Comparison of ENCODE assay signal across 2 cellular contexts in the genomic region with DNA sequence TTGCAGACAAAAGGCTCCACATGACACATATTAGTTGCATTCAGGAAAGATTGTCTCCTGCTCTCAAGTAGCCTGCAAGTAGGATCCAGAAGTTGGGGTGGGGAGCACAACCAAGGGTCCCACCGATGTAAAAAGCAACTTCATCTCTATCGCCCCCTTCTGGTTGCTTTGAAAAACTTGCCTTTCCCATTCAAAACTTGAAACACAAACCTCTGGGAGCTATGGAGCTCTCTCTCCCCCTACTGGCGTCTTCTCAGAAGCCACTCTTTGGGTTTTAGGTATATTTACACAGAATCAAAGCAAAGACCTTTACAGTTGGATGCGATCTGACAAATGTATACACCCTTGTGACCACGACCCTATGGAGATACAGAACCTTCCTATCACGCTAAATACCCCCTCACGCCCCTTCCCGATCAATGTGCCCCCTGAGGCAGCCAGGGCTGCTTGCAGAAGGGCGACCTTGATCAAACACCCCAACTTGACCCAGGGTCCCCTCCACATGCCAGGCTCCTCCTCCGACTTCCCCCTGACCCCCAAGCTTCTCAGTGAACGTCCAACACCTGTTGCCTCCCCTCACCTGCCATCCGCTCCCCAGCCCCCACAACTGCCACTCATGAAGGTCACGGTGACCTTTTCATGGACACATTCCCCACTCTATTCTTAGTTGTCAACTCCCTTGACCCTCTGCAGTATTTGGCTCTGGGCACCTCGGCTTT.
A peak's percentile ranks its signal among the peaks of the same experiment; 100 is the strongest.
TF ChIP-seq lines count a peak whose summit lies in the region.

No MANE protein-coding gene starts in this region.

TF ChIP-seq in HCT116, 20 proteins besides CTCF, POLR2A, EP300 and RAD21:
- TF ChIP-seq YY1 (IDR thresholded peaks at IDR 0.05; ENCODE audit: extremely low read depth, insufficient replicate concordance, low read depth, low read length), result peak; percentile 17
- no peak for TF ChIP-seq JUND (IDR thresholded peaks at IDR 0.05)
- no peak for TF ChIP-seq FOSL1 (IDR thresholded peaks at IDR 0.05; ENCODE audit: low read depth)
- TF ChIP-seq CEBPB (IDR thresholded peaks at IDR 0.05; ENCODE audit: low read depth), result no peak
- TF ChIP-seq CBX3 (IDR thresholded peaks at IDR 0.05; ENCODE audit: low read depth), result no peak; the same call in 1 of the 2 replicates
- TF ChIP-seq, protein P1, sequence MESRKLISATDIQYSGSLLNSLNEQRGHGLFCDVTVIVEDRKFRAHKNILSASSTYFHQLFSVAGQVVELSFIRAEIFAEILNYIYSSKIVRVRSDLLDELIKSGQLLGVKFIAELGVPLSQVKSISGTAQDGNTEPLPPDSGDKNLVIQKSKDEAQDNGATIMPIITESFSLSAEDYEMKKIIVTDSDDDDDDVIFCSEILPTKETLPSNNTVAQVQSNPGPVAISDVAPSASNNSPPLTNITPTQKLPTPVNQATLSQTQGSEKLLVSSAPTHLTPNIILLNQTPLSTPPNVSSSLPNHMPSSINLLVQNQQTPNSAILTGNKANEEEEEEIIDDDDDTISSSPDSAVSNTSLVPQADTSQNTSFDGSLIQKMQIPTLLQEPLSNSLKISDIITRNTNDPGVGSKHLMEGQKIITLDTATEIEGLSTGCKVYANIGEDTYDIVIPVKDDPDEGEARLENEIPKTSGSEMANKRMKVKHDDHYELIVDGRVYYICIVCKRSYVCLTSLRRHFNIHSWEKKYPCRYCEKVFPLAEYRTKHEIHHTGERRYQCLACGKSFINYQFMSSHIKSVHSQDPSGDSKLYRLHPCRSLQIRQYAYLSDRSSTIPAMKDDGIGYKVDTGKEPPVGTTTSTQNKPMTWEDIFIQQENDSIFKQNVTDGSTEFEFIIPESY (IDR thresholded peaks at IDR 0.05; ENCODE audit: extremely low read depth, insufficient replicate concordance, low read length), result no peak
- TF ChIP-seq EZH2phosphoT487 (IDR thresholded peaks at IDR 0.05; ENCODE audit: borderline replicate concordance), result no peak
- TF ChIP-seq SP1 (IDR thresholded peaks at IDR 0.05; ENCODE audit: low read depth), result no peak

TF ChIP-seq in WTC11, 78 proteins besides CTCF, POLR2A, EP300 and RAD21:
- 0 out of 2 replicates have a peak, but pooled peaks have one; percentile 50 for TF ChIP-seq EMX1 (CRISPR knock-in tag; IDR thresholded peaks at IDR 0.05)
- TF ChIP-seq, protein P2, sequence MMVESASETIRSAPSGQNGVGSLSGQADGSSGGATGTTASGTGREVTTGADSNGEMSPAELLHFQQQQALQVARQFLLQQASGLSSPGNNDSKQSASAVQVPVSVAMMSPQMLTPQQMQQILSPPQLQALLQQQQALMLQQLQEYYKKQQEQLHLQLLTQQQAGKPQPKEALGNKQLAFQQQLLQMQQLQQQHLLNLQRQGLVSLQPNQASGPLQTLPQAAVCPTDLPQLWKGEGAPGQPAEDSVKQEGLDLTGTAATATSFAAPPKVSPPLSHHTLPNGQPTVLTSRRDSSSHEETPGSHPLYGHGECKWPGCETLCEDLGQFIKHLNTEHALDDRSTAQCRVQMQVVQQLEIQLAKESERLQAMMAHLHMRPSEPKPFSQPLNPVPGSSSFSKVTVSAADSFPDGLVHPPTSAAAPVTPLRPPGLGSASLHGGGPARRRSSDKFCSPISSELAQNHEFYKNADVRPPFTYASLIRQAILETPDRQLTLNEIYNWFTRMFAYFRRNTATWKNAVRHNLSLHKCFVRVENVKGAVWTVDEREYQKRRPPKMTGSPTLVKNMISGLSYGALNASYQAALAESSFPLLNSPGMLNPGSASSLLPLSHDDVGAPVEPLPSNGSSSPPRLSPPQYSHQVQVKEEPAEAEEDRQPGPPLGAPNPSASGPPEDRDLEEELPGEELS (CRISPR knock-in tag; IDR thresholded peaks at IDR 0.05), result no peak
